ENCODE assay signal across 8 cellular contexts in the genomic region with DNA sequence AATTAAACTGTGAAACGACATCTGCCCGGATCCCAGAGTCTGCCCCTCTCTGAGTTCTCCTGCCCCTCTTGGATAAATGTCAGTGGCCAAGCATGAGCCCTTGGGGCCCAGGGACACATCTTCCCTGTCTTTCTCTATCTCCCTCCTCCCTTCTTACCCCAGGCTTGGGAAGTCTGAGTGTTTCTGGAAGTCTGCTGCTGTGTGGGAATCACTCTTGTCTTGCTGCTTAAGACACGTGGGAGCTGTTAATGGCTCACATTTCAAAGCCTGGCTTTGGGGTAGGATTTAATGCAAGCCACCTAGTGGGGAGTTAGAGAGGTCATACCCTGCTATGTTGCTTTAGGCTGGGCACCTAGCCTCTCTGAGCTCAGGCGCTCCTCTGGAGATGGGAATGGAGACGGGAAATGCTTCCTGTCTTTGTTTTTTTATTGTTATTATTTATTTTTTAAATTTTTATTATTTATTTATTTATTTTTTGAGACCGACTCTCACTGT.
DNase-seq lines count a peak whose midpoint lies in the region; ATAC-seq, FAIRE-seq and TF ChIP-seq lines count a peak whose summit lies in the region.

No MANE protein-coding gene starts in this region.

- no peak overlapping the region for H3K4me3 ChIP-seq in K562

- FAIRE-seq in K562 (lab: Jason Lieb, UNC) = peak; percentile 91

- H3K36me3 ChIP-seq in K562 (ENCODE audit: control insufficient read depth, insufficient read depth, low read length) = no peaks in the 10 kb centered on the region

- peak; percentile 58 to 65 for TF ChIP-seq RAD21 in K562 (CRISPR knock-in tag; conservative IDR thresholded peaks at IDR 0.05 in 1 of 2, IDR thresholded peaks at IDR 0.05 in 1 of 2)

- peak overlapping the region; percentile 38 to 86 for H3K9ac ChIP-seq in K562 (ENCODE audit: insufficient read depth in 1 of 2, low read depth in 2 of 2, low read length in 2 of 2)

- ATAC-seq in K562 = peak; percentile 74
- ATAC-seq in GM19452 (IDR thresholded peaks at IDR 0.05; ENCODE audit: unreplicated experiment) = no peak

- in situ Hi-C loops in GM13977 (cut with MboI; ENCODE audit: low pct_unique_long_range_greater_than_20kb, low sequenced_read_pairs, unreplicated experiment) (no loop called here), K562 (cut with MboI) (no loop called here)

- H3K27me3 ChIP-seq in K562 (ENCODE audit: control insufficient read depth in 2 of 2, insufficient read depth in 2 of 2, low read length in 2 of 2) = no peaks in the 10 kb centered on the region

- peak overlapping the region; percentile 69 for H2AFZ ChIP-seq in K562 (ENCODE audit: low read depth, low read length)

- no peaks in the 10 kb centered on the region for H4K20me1 ChIP-seq in K562 (replicated peaks; ENCODE audit: control insufficient read depth, insufficient read depth, low read length)

- DNase-seq in CMK (ENCODE audit: low read depth) = peak; percentile 85
- peak; percentile 77 for DNase-seq in GM13977 (ENCODE audit: low spot score)
- DNase-seq in NCI-H526 (lab: John Stamatoyannopoulos, UW) = peak; percentile 46 to 76
- peak; percentile 81 to 89 (median 86) for DNase-seq in K562 (ENCODE audit: extremely low read depth in 1 of 4, low spot score in 3 of 4)
- DNase-seq in kidney tubule cell (ENCODE audit: low spot score) = peak; percentile 59
- no peak for DNase-seq in OCI-M2 (lab: John Stamatoyannopoulos, UW; ENCODE audit: unreplicated experiment)
- DNase-seq in middle frontal gyrus (ENCODE audit: extremely low spot score, low spot score) = no peak

- H3K4me1 ChIP-seq in K562 (replicated peaks in 1 of 2; ENCODE audit: control insufficient read depth in 2 of 2, insufficient read depth in 2 of 2, low read length in 2 of 2) = peaks cover 67 to 80% of the 10 kb centered on the region in 2 experiments

- WGBS in K562 (ENCODE audit: insufficient coverage, low coverage, missing lambda C conversion rate) = 24% methylated on average over 6 of the region's 6 CpGs

- H3K4me2 ChIP-seq in K562 (ENCODE audit: insufficient read depth, low read length) = peak overlapping the region; percentile 24; the same call in 1 of the 2 replicates

- peak; percentile 47 for TF ChIP-seq CTCF in GM13977 (IDR thresholded peaks at IDR 0.05; ENCODE audit: extremely low read depth, insufficient read depth, missing control alignments)
- peak; percentile 76 to 79 (median 76) for TF ChIP-seq CTCF in K562 (IDR thresholded peaks at IDR 0.05 in 2 of 3, conservative IDR thresholded peaks at IDR 0.05 in 1 of 3; ENCODE audit: insufficient read depth in 2 of 3, low read depth in 1 of 3, low read length in 3 of 3)

- no peak for TF ChIP-seq POLR2A in K562 (conservative IDR thresholded peaks at IDR 0.05)

- POLR2A ChIA-PET in K562 (lab: Yijun Ruan, JAX) = interaction anchor here (0.6 to 1.7 kb wide), 7 partner anchors 9 to 293 kb away, joined by 3 to 6 read pairs (median 4); no protein-coding TSS in a partner anchor

- no peaks in the 10 kb centered on the region for H3K9me1 ChIP-seq in K562 (ENCODE audit: control insufficient read depth, insufficient read depth, low read length)

- peak overlapping the region; percentile 62; the same call in 2 of the 3 replicates for H3K27ac ChIP-seq in K562 (ENCODE audit: extremely low read depth, low read depth, low read length)

- peaks cover 21% of the 10 kb centered on the region for H3K79me2 ChIP-seq in K562 (ENCODE audit: control insufficient read depth, insufficient read depth, low read length)

- BruUV-seq in K562 (replicated peaks; lab: Mats Ljungman, UMichigan) = no TSS peak

- CTCF ChIA-PET in K562 (lab: Yijun Ruan, JAX; ENCODE audit: low intra/inter-chr PET ratio) = interaction anchor here (0.6 kb wide), 1 partner anchor 29 kb away, joined by 4 read pairs; no protein-coding TSS in a partner anchor

- intact Hi-C loops in K562 (cut with micrococcal nuclease) = loop anchor here (2.0 to 10.0 kb wide), 2 partner anchors 14 to 234 kb away; no protein-coding TSS in a partner anchor

- H3K9me3 ChIP-seq in K562 (replicated peaks; ENCODE audit: control insufficient read depth, insufficient read depth, low read depth, low read length) = no peaks in the 10 kb centered on the region

- no peak for TF ChIP-seq EP300 in K562 (IDR thresholded peaks at IDR 0.05; ENCODE audit: low read length)

TF ChIP-seq in K562, 482 proteins besides CTCF, POLR2A, EP300 and RAD21 (continues in another document):
- TF ChIP-seq ZNF232 (CRISPR knock-in tag; IDR thresholded peaks at IDR 0.05) (no peak), THRAP3 (IDR thresholded peaks at IDR 0.05; ENCODE audit: borderline replicate concordance) (no peak), MYC (IDR thresholded peaks at IDR 0.05; ENCODE audit: low read depth, low read length) (peak; percentile 93), MYC (CRISPR knock-in tag; IDR thresholded peaks at IDR 0.05; ENCODE audit: borderline replicate concordance, low read depth) (0 out of 2 replicates have a peak, but pooled peaks have one; percentile 41), ZNF79 (CRISPR knock-in tag; IDR thresholded peaks at IDR 0.05; ENCODE audit: low read depth) (no peak), SMAD2 (IDR thresholded peaks at IDR 0.05; ENCODE audit: low read depth, low read length) (no peak), ATF1 (CRISPR knock-in tag; IDR thresholded peaks at IDR 0.05) (no peak), ATF1 (tag; IDR thresholded peaks at IDR 0.05) (0 out of 2 replicates have a peak, but pooled peaks have one; percentile 7)
- TF ChIP-seq, protein P1, sequence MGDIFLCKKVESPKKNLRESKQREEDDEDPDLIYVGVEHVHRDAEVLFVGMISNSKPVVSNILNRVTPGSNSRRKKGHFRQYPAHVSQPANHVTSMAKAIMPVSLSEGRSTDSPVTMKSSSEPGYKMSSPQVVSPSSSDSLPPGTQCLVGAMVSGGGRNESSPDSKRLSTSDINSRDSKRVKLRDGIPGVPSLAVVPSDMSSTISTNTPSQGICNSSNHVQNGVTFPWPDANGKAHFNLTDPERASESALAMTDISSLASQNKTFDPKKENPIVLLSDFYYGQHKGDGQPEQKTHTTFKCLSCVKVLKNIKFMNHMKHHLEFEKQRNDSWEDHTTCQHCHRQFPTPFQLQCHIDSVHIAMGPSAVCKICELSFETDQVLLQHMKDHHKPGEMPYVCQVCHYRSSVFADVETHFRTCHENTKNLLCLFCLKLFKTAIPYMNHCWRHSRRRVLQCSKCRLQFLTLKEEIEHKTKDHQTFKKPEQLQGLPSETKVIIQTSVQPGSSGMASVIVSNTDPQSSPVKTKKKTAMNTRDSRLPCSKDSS (IDR thresholded peaks at IDR 0.05; ENCODE audit: low read depth, partially characterized antibody) = no peak
- TF ChIP-seq, protein P2, sequence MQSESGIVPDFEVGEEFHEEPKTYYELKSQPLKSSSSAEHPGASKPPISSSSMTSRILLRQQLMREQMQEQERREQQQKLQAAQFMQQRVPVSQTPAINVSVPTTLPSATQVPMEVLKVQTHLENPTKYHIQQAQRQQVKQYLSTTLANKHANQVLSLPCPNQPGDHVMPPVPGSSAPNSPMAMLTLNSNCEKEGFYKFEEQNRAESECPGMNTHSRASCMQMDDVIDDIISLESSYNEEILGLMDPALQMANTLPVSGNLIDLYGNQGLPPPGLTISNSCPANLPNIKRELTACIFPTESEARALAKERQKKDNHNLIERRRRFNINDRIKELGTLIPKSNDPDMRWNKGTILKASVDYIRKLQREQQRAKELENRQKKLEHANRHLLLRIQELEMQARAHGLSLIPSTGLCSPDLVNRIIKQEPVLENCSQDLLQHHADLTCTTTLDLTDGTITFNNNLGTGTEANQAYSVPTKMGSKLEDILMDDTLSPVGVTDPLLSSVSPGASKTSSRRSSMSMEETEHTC (IDR thresholded peaks at IDR 0.05) = no peak; the same call in 1 of the 2 replicates
- TF ChIP-seq, protein P3, sequence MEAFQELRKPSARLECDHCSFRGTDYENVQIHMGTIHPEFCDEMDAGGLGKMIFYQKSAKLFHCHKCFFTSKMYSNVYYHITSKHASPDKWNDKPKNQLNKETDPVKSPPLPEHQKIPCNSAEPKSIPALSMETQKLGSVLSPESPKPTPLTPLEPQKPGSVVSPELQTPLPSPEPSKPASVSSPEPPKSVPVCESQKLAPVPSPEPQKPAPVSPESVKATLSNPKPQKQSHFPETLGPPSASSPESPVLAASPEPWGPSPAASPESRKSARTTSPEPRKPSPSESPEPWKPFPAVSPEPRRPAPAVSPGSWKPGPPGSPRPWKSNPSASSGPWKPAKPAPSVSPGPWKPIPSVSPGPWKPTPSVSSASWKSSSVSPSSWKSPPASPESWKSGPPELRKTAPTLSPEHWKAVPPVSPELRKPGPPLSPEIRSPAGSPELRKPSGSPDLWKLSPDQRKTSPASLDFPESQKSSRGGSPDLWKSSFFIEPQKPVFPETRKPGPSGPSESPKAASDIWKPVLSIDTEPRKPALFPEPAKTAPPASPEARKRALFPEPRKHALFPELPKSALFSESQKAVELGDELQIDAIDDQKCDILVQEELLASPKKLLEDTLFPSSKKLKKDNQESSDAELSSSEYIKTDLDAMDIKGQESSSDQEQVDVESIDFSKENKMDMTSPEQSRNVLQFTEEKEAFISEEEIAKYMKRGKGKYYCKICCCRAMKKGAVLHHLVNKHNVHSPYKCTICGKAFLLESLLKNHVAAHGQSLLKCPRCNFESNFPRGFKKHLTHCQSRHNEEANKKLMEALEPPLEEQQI (IDR thresholded peaks at IDR 0.05) = no peak
- TF ChIP-seq, protein P4, sequence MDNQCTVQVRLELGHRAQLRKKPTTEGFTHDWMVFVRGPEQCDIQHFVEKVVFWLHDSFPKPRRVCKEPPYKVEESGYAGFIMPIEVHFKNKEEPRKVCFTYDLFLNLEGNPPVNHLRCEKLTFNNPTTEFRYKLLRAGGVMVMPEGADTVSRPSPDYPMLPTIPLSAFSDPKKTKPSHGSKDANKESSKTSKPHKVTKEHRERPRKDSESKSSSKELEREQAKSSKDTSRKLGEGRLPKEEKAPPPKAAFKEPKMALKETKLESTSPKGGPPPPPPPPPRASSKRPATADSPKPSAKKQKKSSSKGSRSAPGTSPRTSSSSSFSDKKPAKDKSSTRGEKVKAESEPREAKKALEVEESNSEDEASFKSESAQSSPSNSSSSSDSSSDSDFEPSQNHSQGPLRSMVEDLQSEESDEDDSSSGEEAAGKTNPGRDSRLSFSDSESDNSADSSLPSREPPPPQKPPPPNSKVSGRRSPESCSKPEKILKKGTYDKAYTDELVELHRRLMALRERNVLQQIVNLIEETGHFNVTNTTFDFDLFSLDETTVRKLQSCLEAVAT (IDR thresholded peaks at IDR 0.05) = no peak
- TF ChIP-seq, protein P5, sequence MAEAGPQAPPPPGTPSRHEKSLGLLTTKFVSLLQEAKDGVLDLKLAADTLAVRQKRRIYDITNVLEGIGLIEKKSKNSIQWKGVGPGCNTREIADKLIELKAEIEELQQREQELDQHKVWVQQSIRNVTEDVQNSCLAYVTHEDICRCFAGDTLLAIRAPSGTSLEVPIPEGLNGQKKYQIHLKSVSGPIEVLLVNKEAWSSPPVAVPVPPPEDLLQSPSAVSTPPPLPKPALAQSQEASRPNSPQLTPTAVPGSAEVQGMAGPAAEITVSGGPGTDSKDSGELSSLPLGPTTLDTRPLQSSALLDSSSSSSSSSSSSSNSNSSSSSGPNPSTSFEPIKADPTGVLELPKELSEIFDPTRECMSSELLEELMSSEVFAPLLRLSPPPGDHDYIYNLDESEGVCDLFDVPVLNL (CRISPR knock-in tag; IDR thresholded peaks at IDR 0.05; ENCODE audit: low read depth) = no peak

Comparison
In these comparisons a context has a peak if more than half of its experiments do, and no peak if none do; other contexts are left out.
1. DNase-seq: peak in CMK (single experiment), GM13977 (single experiment), NCI-H526 (2 of 2), K562 (4 of 4) and kidney tubule cell (single experiment); none in OCI-M2 (single experiment) and middle frontal gyrus (single experiment).